9 cellular contexts compared by ENCODE assay signal in genomic region chr5:177310332-177310731, GRCh38. TPM values are rescaled to one million over a fixed set of nuclear protein-coding genes. Genes with fewer than 3 reads are reported as not detected.
DNase-seq lines count a peak whose midpoint lies in the region; ATAC-seq and TF ChIP-seq lines count a peak whose summit lies in the region.
"Had no signal": no experiment of that assay in that cellular context is flagged by ENCODE, and none has a peak within 500 bp of the region (broad histone marks: within the 10 kb centered on the region; RNA-seq: fewer than 3 reads in every experiment).

No MANE protein-coding gene starts in this region.

- no peak for DNase-seq in activated T-cell treated with anti-CD3 and anti-CD28 coated beads, Interleukin-2, amount 50 U/mL, for 72 hours
- DNase-seq in activated T-cell treated with anti-CD3 and anti-CD28 coated beads, Interleukin-2, amount 50 U/mL, for 1 hour, result no peak
- DNase-seq in RWPE1 (ENCODE audit: low spot score) (no peak), fibroblast of villous mesenchyme (ENCODE audit: low read depth) (no peak), SIG-M5 treated with dmso at 0.1 percent for 504 hours (lab: John Stamatoyannopoulos, UW; ENCODE audit: unreplicated experiment) (no peak), DMS153 (lab: John Stamatoyannopoulos, UW) (no peak)
- DNase-seq: occipital lobe had no signal

- peak overlapping the region; percentile 84 for H3K27ac ChIP-seq in RWPE1

- H3K27me3 Mint-ChIP-seq in activated T-cell treated with anti-CD3 and anti-CD28 coated beads, Interleukin-2, amount 50 U/mL, for 72 hours (ENCODE audit: low read depth), result no peaks in the 10 kb centered on the region
- no peaks in the 10 kb centered on the region for H3K27me3 Mint-ChIP-seq in stimulated activated memory B cell treated with anti-CD40 and anti-IgM and Interleukin-4, amounts not matched to agents 10 μg/mL and 1 μg/mL and 100 μg/mL, for 72 hours

- POLR2A ChIA-PET in RWPE1 (lab: Yijun Ruan, JAX; ENCODE audit: low non-redundant PET), result no interaction called here

- H3K4me3 ChIP-seq in fibroblast of villous mesenchyme (ENCODE audit: low read depth, low read length), result peak overlapping the region; percentile 64

- CTCF ChIA-PET in RWPE1 (lab: Yijun Ruan, JAX), result interaction anchor here (0.7 to 3.3 kb wide), 14 partner anchors 17 to 240 kb away, joined by 3 to 12 read pairs (median 5); partner anchors contain the start of gene GRK6

- peak overlapping the region; percentile 79 to 92 for H3K4me3 Mint-ChIP-seq in activated T-cell treated with anti-CD3 and anti-CD28 coated beads, Interleukin-2, amount 50 U/mL, for 72 hours
- H3K4me3 Mint-ChIP-seq in stimulated activated memory B cell treated with anti-CD40 and anti-IgM and Interleukin-4, amounts not matched to agents 10 μg/mL and 1 μg/mL and 100 μg/mL, for 72 hours, result no peak overlapping the region

- peaks cover 55% of the 10 kb centered on the region for H3K4me1 Mint-ChIP-seq in activated T-cell treated with anti-CD3 and anti-CD28 coated beads, Interleukin-2, amount 50 U/mL, for 72 hours (ENCODE audit: low read depth)
- peaks cover 71% of the 10 kb centered on the region for H3K4me1 Mint-ChIP-seq in stimulated activated memory B cell treated with anti-CD40 and anti-IgM and Interleukin-4, amounts not matched to agents 10 μg/mL and 1 μg/mL and 100 μg/mL, for 72 hours

- TF ChIP-seq CTCF in RWPE1 (conservative IDR thresholded peaks at IDR 0.05; ENCODE audit: low read depth) (no peak), fibroblast of villous mesenchyme (IDR thresholded peaks at IDR 0.05; ENCODE audit: insufficient read depth, low read depth, low read length) (no peak)

- no peaks in the 10 kb centered on the region for H3K9me3 Mint-ChIP-seq in activated T-cell treated with anti-CD3 and anti-CD28 coated beads, Interleukin-2, amount 50 U/mL, for 72 hours
- H3K9me3 Mint-ChIP-seq in stimulated activated memory B cell treated with anti-CD40 and anti-IgM and Interleukin-4, amounts not matched to agents 10 μg/mL and 1 μg/mL and 100 μg/mL, for 72 hours, result no peaks in the 10 kb centered on the region

- H3K36me3 Mint-ChIP-seq in activated T-cell treated with anti-CD3 and anti-CD28 coated beads, Interleukin-2, amount 50 U/mL, for 72 hours (ENCODE audit: insufficient read depth in 2 of 2), result peaks cover 10 to 15% of the 10 kb centered on the region in 2 donors
- H3K36me3 Mint-ChIP-seq in stimulated activated memory B cell treated with anti-CD40 and anti-IgM and Interleukin-4, amounts not matched to agents 10 μg/mL and 1 μg/mL and 100 μg/mL, for 72 hours, result peaks cover 17% of the 10 kb centered on the region

- no peak for ATAC-seq in activated T-cell treated with anti-CD3 and anti-CD28 coated beads, Interleukin-2, amount 50 U/mL, for 72 hours (replicated peaks in 1 of 2)
- no peak for ATAC-seq in stimulated activated memory B cell treated with anti-CD40 and anti-IgM and Interleukin-4, amounts not matched to agents 10 μg/mL and 1 μg/mL and 100 μg/mL, for 72 hours
- ATAC-seq in GM21447 (IDR thresholded peaks at IDR 0.05; ENCODE audit: unreplicated experiment), result no peak

- H3K27ac Mint-ChIP-seq in activated T-cell treated with anti-CD3 and anti-CD28 coated beads, Interleukin-2, amount 50 U/mL, for 72 hours, result no peak overlapping the region
- H3K27ac Mint-ChIP-seq in stimulated activated memory B cell treated with anti-CD40 and anti-IgM and Interleukin-4, amounts not matched to agents 10 μg/mL and 1 μg/mL and 100 μg/mL, for 72 hours, result peak overlapping the region; percentile 23

RNA-seq across cellular contexts. Expression of gene MXD3, which starts 1.4 kb away (rescaled TPM):
- total RNA-seq in activated T-cell treated with anti-CD3 and anti-CD28 coated beads, Interleukin-2, amount 50 U/mL, for 72 hours, result 10 to 100 TPM; 44.2 to 61.1 TPM
- 7.7 and 9.1 TPM in 2 replicates for total RNA-seq in fibroblast of villous mesenchyme

RNA-seq across cellular contexts. Expression of gene PRELID1, which starts 6.7 kb away (rescaled TPM):
- 100 to 1,000 TPM; 118 to 128 TPM for total RNA-seq in activated T-cell treated with anti-CD3 and anti-CD28 coated beads, Interleukin-2, amount 50 U/mL, for 72 hours
- total RNA-seq in fibroblast of villous mesenchyme, result 122 TPM in 2 replicates

RNA-seq across cellular contexts. Expression of gene RAB24, which starts 6.8 kb away (rescaled TPM):
- 10 to 100 TPM; 26.3 to 29.4 TPM for total RNA-seq in activated T-cell treated with anti-CD3 and anti-CD28 coated beads, Interleukin-2, amount 50 U/mL, for 72 hours
- 14.2 and 18.0 TPM in 2 replicates for total RNA-seq in fibroblast of villous mesenchyme

RNA-seq across cellular contexts. Expression of gene LMAN2, which starts 41.1 kb away (rescaled TPM):
- total RNA-seq in activated T-cell treated with anti-CD3 and anti-CD28 coated beads, Interleukin-2, amount 50 U/mL, for 72 hours, result 100 to 1,000 TPM; 115 to 124 TPM
- 284 and 355 TPM in 2 replicates for total RNA-seq in fibroblast of villous mesenchyme

RNA-seq across cellular contexts. Expression of gene RGS14, which starts 47.4 kb away (rescaled TPM):
- total RNA-seq in activated T-cell treated with anti-CD3 and anti-CD28 coated beads, Interleukin-2, amount 50 U/mL, for 72 hours, result 10 to 100 TPM; 41.3 to 50.8 TPM
- 3.5 TPM in 2 replicates for total RNA-seq in fibroblast of villous mesenchyme
